18 cellular contexts compared by ENCODE assay signal in the genomic region with DNA sequence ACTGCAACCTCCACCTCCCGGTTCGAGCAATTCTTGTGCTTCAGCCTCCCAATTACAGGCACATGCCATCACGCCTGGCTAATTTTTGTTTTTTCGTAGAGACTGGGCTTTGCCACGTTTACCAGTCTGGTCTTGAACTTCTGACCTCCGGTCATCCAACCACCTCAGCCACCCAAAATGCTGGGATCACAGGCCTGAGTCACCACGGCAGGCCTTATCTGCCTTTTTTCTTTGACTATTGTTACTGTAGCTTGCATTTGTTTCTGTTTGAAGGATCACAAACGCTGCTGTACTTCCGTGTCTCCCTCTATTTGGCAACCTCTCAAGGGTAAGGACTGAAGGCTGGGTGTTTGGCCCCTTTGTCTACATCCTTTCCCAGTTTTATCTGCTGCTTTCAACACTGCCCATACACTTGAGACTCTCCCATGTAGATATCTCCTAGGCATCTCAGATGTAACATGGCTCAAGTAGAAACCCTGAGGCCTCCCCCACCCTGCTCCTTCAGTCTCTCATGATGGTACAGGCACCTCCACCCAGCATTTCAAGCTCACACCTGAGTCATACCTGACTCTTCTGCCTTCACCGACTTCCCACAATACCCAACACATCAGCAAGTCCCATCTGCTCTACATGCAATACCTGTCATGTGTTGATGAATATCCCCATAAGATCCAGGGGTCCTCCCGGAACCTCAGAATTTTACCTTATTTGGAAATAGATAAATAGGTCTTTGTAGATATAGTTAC.
DNase-seq lines count a peak whose midpoint lies in the region; ATAC-seq and TF ChIP-seq lines count a peak whose summit lies in the region.
"Had no signal": no experiment of that assay in that cellular context is flagged by ENCODE, and none has a peak within 500 bp of the region (broad histone marks: within the 10 kb centered on the region; RNA-seq: fewer than 3 reads in every experiment).

No MANE protein-coding gene starts in this region.

- H3K4me1 ChIP-seq in RWPE2 (ENCODE audit: insufficient read depth, poor library complexity, severe bottlenecking) (no peaks in the 10 kb centered on the region), suprapubic skin (no peaks in the 10 kb centered on the region)
- H3K4me1 ChIP-seq: ascending aorta, esophagus muscularis mucosa, gastroesophageal sphincter, lower lobe of right lung had no signal

- no peaks in the 10 kb centered on the region for H3K9me3 ChIP-seq in RWPE2 (ENCODE audit: severe bottlenecking)
- H3K9me3 ChIP-seq in suprapubic skin: no peaks in the 10 kb centered on the region
- H3K9me3 ChIP-seq: ascending aorta, lower lobe of right lung had no signal

- H3K36me3 ChIP-seq in RWPE2 (ENCODE audit: low read depth) (no peaks in the 10 kb centered on the region), suprapubic skin (no peaks in the 10 kb centered on the region)
- H3K36me3 ChIP-seq: ascending aorta, esophagus muscularis mucosa, gastroesophageal sphincter, lower lobe of right lung had no signal

- H3K27me3 ChIP-seq in RWPE2 (ENCODE audit: insufficient read depth, poor library complexity, severe bottlenecking): no peaks in the 10 kb centered on the region
- H3K27me3 ChIP-seq in suprapubic skin: no peaks in the 10 kb centered on the region
- H3K27me3 ChIP-seq: ascending aorta had no signal

- H3K4me3 ChIP-seq in RWPE2 (ENCODE audit: severe bottlenecking): no peak overlapping the region
- no peak overlapping the region for H3K4me3 ChIP-seq in fibroblast of pulmonary artery (replicated peaks; ENCODE audit: low read depth, low read length)
- no peak overlapping the region for H3K4me3 ChIP-seq in suprapubic skin
- H3K4me3 ChIP-seq: ascending aorta, esophagus muscularis mucosa, gastroesophageal sphincter, lower lobe of right lung had no signal

- no peak for TF ChIP-seq POLR2A in suprapubic skin (IDR thresholded peaks at IDR 0.05)

- DNase-seq in activated effector memory CD4-positive, alpha-beta T cell treated with anti-CD3 and anti-CD28 coated beads, Interleukin-2, amount 50 U/mL, for 16 hours: peak; percentile 30
- DNase-seq in activated effector memory CD4-positive, alpha-beta T cell treated with Interleukin-2 at 50 U/mL for 16 hours: no peak
- no peak for DNase-seq in RWPE2 (ENCODE audit: low spot score)
- peak; percentile 67 for DNase-seq in fibroblast of pulmonary artery (ENCODE audit: low read depth)
- DNase-seq in suprapubic skin (ENCODE audit: low spot score in 2 of 2): peak; percentile 13 to 45
- DNase-seq in COLO668 (lab: John Stamatoyannopoulos, UW; ENCODE audit: unreplicated experiment): no peak
- no peak for DNase-seq in DMS53 (lab: John Stamatoyannopoulos, UW)
- DNase-seq: activated CD4-positive, alpha-beta T cell treated with anti-CD3 and anti-CD28 coated beads for 1 hour; EL; lower lobe of right lung; NCI-H1417 treated with DMSO at 0.1 percent for 48 hours; NCI-H526 treated with DMSO at 0.1 percent for 48 hours; SIG-M5; T-cell had no signal

- 60% methylated on average over 11 of the region's 11 CpGs for WGBS in suprapubic skin

- no peak overlapping the region for H3K27ac ChIP-seq in RWPE2 (ENCODE audit: poor library complexity, severe bottlenecking)
- H3K27ac ChIP-seq in suprapubic skin: no peak overlapping the region
- H3K27ac ChIP-seq: ascending aorta, esophagus muscularis mucosa, gastroesophageal sphincter, lower lobe of right lung had no signal

- TF ChIP-seq EP300 in suprapubic skin (IDR thresholded peaks at IDR 0.05): no peak

- TF ChIP-seq CTCF in RWPE2 (IDR thresholded peaks at IDR 0.05; ENCODE audit: poor library complexity, severe bottlenecking) (no peak), fibroblast of pulmonary artery (IDR thresholded peaks at IDR 0.05; ENCODE audit: low read length, missing control alignments) (no peak), suprapubic skin (IDR thresholded peaks at IDR 0.05) (no peak)

- ATAC-seq in RWPE2 (ENCODE audit: low read depth) (0 out of 3 replicates have a peak, but pooled peaks have one; percentile 23), GM18502 (IDR thresholded peaks at IDR 0.05; ENCODE audit: poor library complexity, unreplicated experiment) (no peak)
- ATAC-seq: gastroesophageal sphincter, lower lobe of right lung, T-cell had no signal

Comparison
In these comparisons a context has a peak if more than half of its experiments do, and no peak if none do; other contexts are left out.
1. DNase-seq: peak in activated effector memory CD4-positive, alpha-beta T cell treated with anti-CD3 and anti-CD28 coated beads, Interleukin-2, amount 50 U/mL, for 16 hours (single experiment), fibroblast of pulmonary artery (single experiment) and suprapubic skin (2 of 2); none in activated effector memory CD4-positive, alpha-beta T cell treated with Interleukin-2 at 50 U/mL for 16 hours (single experiment), RWPE2 (single experiment), COLO668 (single experiment) and DMS53 (single experiment).